In genomic region chr14:89963288-89963978, GRCh38 we compare ENCODE assay signal across 18 cellular contexts.
"Had no signal": no experiment of that assay in that cellular context is flagged by ENCODE, and none has a peak within 500 bp of the region (broad histone marks: within the 10 kb centered on the region; RNA-seq: fewer than 3 reads in every experiment).

No MANE protein-coding gene starts in this region.

- DNase-seq: effector CD4-positive, alpha-beta T cell; endodermal cell; foreskin melanocyte; head of caudate nucleus; kidney; left cardiac atrium; left ventricle myocardium superior; naive thymus-derived CD4-positive, alpha-beta T cell; spleen; stimulated activated CD4-positive, alpha-beta T cell treated with anti-CD3 and anti-CD28 coated beads, Interleukin-15, amount 100 ng/mL, for 24 hours; stimulated activated CD4-positive, alpha-beta T cell treated with anti-CD3 and anti-CD28 coated beads, Interleukin-1b, Interleukin-23, amount 100 ng/mL, for 48 hours; stimulated activated CD4-positive, alpha-beta T cell treated with anti-CD3 and anti-CD28 coated beads, Interleukin-4, amount 100 ng/mL, for 24 hours had no signal

- H3K27me3 ChIP-seq: hepatocyte, spleen, tibial nerve had no signal

- H3K27ac Mint-ChIP-seq: endodermal cell; stimulated activated memory B cell treated with anti-CD40 and anti-IgM and Interleukin-4, amounts not matched to agents 10 μg/mL and 1 μg/mL and 100 μg/mL, for 72 hours; stimulated activated naive CD8-positive, alpha-beta T cell treated with anti-CD3 and anti-CD28 coated beads, Interleukin-15, Interleukin-2, amounts not matched to agents 100 ng/mL and 50 ng/mL, for 24 hours had no signal

- H3K4me3 Mint-ChIP-seq: endodermal cell; stimulated activated memory B cell treated with anti-CD40 and anti-IgM and Interleukin-4, amounts not matched to agents 10 μg/mL and 1 μg/mL and 100 μg/mL, for 72 hours; stimulated activated naive CD8-positive, alpha-beta T cell treated with anti-CD3 and anti-CD28 coated beads, Interleukin-15, Interleukin-2, amounts not matched to agents 100 ng/mL and 50 ng/mL, for 24 hours had no signal

- H2AFZ ChIP-seq: hepatocyte had no signal

- H3K9me3 ChIP-seq: spleen, tibial nerve had no signal

- H3K4me1 ChIP-seq: tibial nerve had no signal

- FAIRE-seq: kidney had no signal

- H3K4me2 ChIP-seq: hepatocyte had no signal

- H3K4me3 ChIP-seq: coronary artery, hepatocyte, spleen, tibial nerve had no signal

- H3K9me3 Mint-ChIP-seq: endodermal cell; naive thymus-derived CD4-positive, alpha-beta T cell; stimulated activated memory B cell treated with anti-CD40 and anti-IgM and Interleukin-4, amounts not matched to agents 10 μg/mL and 1 μg/mL and 100 μg/mL, for 72 hours; stimulated activated naive CD8-positive, alpha-beta T cell treated with anti-CD3 and anti-CD28 coated beads, Interleukin-15, Interleukin-2, amounts not matched to agents 100 ng/mL and 50 ng/mL, for 24 hours had no signal

- H3K27ac ChIP-seq: coronary artery, hepatocyte, spleen, tibial nerve had no signal

- H3K27me3 Mint-ChIP-seq: naive thymus-derived CD4-positive, alpha-beta T cell; stimulated activated memory B cell treated with anti-CD40 and anti-IgM and Interleukin-4, amounts not matched to agents 10 μg/mL and 1 μg/mL and 100 μg/mL, for 72 hours; stimulated activated naive CD8-positive, alpha-beta T cell treated with anti-CD3 and anti-CD28 coated beads, Interleukin-15, Interleukin-2, amounts not matched to agents 100 ng/mL and 50 ng/mL, for 24 hours had no signal

- ATAC-seq: left cardiac atrium; left ventricle myocardium superior; naive thymus-derived CD4-positive, alpha-beta T cell; sciatic nerve; stimulated activated memory B cell treated with anti-CD40 and anti-IgM and Interleukin-4, amounts not matched to agents 10 μg/mL and 1 μg/mL and 100 μg/mL, for 72 hours had no signal
